7 cellular contexts compared by ENCODE assay signal in the genomic region with DNA sequence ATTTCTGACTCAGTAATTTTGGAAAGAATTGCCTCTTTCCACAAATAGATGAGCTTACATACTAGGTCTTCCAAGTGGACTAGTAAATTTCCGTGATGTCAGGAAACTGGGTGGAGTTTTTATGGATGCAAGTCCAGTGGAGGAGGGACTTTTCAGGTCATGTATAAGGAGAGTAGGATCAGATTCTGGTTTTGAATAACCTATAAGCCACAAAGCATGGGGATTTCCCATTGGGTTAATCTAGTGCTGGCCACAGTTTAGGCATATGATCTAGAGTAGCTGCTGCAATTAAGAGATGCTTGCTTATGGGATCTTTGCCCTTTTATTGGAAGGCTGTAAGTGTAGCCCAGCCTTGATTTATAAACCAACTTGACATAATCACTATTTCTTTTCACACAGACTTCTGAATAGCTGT. TPM values are rescaled to one million over a fixed set of nuclear protein-coding genes. Genes with fewer than 3 reads are reported as not detected.
DNase-seq lines count a peak whose midpoint lies in the region; ATAC-seq, FAIRE-seq and TF ChIP-seq lines count a peak whose summit lies in the region.

No MANE protein-coding gene starts in this region.

- TF ChIP-seq CTCF in omental fat pad (IDR thresholded peaks at IDR 0.05), result no peak

- DNase-seq in HTR-8/SVneo (ENCODE audit: insufficient read length, low spot score) (peak; percentile 18), omental fat pad (ENCODE audit: low spot score) (no peak), amygdala (lab: John Stamatoyannopoulos, UW) (no peak), NCI-H2227 (lab: John Stamatoyannopoulos, UW; ENCODE audit: unreplicated experiment) (no peak)

- TF ChIP-seq POLR2A in GM18505 (IDR thresholded peaks at IDR 0.05; ENCODE audit: borderline replicate concordance, extremely low read depth, insufficient read depth, insufficient read length), result peak; percentile 29

- no peak for FAIRE-seq in HTR-8/SVneo (lab: Jason Lieb, UNC)
- peak; percentile 71 for FAIRE-seq in colon (lab: Jason Lieb, UNC)

- ATAC-seq in GM18505 (IDR thresholded peaks at IDR 0.05; ENCODE audit: unreplicated experiment), result peak; percentile 88
- ATAC-seq in GM21619 (IDR thresholded peaks at IDR 0.05; ENCODE audit: unreplicated experiment), result peak; percentile 82
- peak; percentile 95 for ATAC-seq in omental fat pad (ENCODE audit: low FRiP score)

RNA-seq across cellular contexts. Expression of a gene that starts 33.8 kb away (rescaled TPM):
- 10 to 100 TPM; 28.1 to 66.4 (median 46.5) TPM for total RNA-seq in omental fat pad

RNA-seq across cellular contexts. Expression of a gene that starts 54.8 kb away (rescaled TPM):
- total RNA-seq in omental fat pad, result 1 to 10 TPM; 1.2 to 5.6 (median 2.7) TPM
